Comparison of ENCODE assay signal across 24 cellular contexts in genomic region chr2:192042126-192042525, GRCh38.
"Had no signal": no experiment of that assay in that cellular context is flagged by ENCODE, and none has a peak within 500 bp of the region (broad histone marks: within the 10 kb centered on the region; RNA-seq: fewer than 3 reads in every experiment).

No MANE protein-coding gene starts in this region.

- H3K4me1 ChIP-seq: colonic mucosa, esophagus muscularis mucosa, esophagus squamous epithelium, foreskin keratinocyte, gastrocnemius medialis, gastroesophageal sphincter, heart left ventricle, heart right ventricle had no signal

- ATAC-seq: effector memory CD8-positive, alpha-beta T cell; esophagus mucosa; foreskin keratinocyte; gastrocnemius medialis; gastroesophageal sphincter; heart left ventricle; heart right ventricle had no signal

- H3K4me3 ChIP-seq: colonic mucosa, coronary artery, dorsolateral prefrontal cortex, esophagus muscularis mucosa, esophagus squamous epithelium, gastrocnemius medialis, gastroesophageal sphincter, heart left ventricle, heart right ventricle had no signal

- H3K27ac ChIP-seq: colonic mucosa, coronary artery, dorsolateral prefrontal cortex, epithelial cell of prostate, esophagus muscularis mucosa, esophagus squamous epithelium, foreskin keratinocyte, gastrocnemius medialis, gastroesophageal sphincter, heart left ventricle, heart right ventricle had no signal

- DNase-seq: colonic mucosa; cortex of kidney; dermis blood vessel endothelial cell; dorsolateral prefrontal cortex; effector CD4-positive, alpha-beta T cell; effector CD8-positive, alpha-beta T cell; effector memory CD4-positive, alpha-beta T cell; effector memory CD8-positive, alpha-beta T cell; endodermal cell; erythroblast; esophagus squamous epithelium; foreskin fibroblast; foreskin keratinocyte; foreskin melanocyte; gastrocnemius medialis; glutamatergic neuron; head of caudate nucleus; heart left ventricle; heart right ventricle had no signal

- H3K36me3 ChIP-seq: colonic mucosa, esophagus muscularis mucosa, esophagus squamous epithelium, gastrocnemius medialis, gastroesophageal sphincter, heart left ventricle, heart right ventricle had no signal

- H3K27me3 ChIP-seq: colonic mucosa, dorsolateral prefrontal cortex, esophagus muscularis mucosa, esophagus squamous epithelium, foreskin keratinocyte, gastrocnemius medialis, gastroesophageal sphincter, heart left ventricle, heart right ventricle had no signal

- H3K9me3 ChIP-seq: colonic mucosa, esophagus muscularis mucosa, esophagus squamous epithelium, gastrocnemius medialis, gastroesophageal sphincter, heart left ventricle, heart right ventricle had no signal
